In the genomic region with DNA sequence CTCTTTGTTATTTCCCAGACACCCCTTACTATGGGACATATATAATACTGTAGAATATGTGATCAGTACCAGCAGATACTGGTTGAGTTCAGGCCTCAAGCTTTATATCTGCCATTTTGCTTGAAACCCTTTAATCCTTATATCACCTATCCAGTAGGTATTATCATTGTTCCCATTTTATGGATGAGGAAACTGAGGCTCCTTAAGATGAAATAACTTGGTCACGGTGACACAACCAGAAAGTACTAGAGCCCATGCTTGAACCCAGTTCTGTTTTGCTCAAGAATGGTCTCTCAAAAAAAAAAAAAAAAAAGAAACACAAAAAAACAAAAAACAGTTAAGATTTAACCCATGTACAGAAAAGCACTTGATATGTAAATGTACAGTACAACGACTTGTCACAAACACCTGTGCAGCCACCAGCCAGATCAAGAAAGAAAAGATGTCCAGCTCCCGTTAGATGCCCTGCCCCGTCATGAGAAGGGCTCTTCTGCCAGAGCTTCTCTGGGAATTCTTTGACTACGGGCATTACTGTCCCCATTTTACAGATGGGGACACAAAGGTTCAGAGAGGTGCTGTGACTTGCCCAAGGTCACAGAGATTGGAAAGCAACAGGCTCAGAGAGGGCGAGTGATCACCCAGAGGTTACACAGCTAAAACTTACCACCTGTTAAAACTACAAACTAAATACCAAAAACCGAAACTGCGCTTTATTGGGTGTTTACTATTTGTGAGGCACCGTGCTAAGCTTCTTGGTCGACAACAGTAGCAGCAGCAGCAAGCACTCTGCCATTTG, we compare ENCODE assay signal across 10 cellular contexts. TPM values are rescaled to one million over a fixed set of nuclear protein-coding genes. Genes with fewer than 3 reads are reported as not detected.
DNase-seq lines count a peak whose midpoint lies in the region; ATAC-seq and TF ChIP-seq lines count a peak whose summit lies in the region.
"Had no signal": no experiment of that assay in that cellular context is flagged by ENCODE, and none has a peak within 500 bp of the region (broad histone marks: within the 10 kb centered on the region; RNA-seq: fewer than 3 reads in every experiment).

No MANE protein-coding gene starts in this region.

- intact Hi-C loops in HCT116 (cut with micrococcal nuclease): no loop called here
- intact Hi-C loops in mammary epithelial cell (cut with micrococcal nuclease): no loop called here

- peaks cover 0 to 8% of the 10 kb centered on the region in 2 experiments; a peak in 2 of 4 replicates for H3K4me1 ChIP-seq in HCT116 (ENCODE audit: control insufficient read depth in 1 of 2, insufficient read depth in 2 of 2, low read length in 2 of 2)
- peaks cover 4% of the 10 kb centered on the region for H3K4me1 ChIP-seq in mammary epithelial cell (ENCODE audit: insufficient read depth, low read length)
- H3K4me1 ChIP-seq in mucosa of stomach (ENCODE audit: control insufficient read depth, insufficient read depth, low read length): peaks cover 9% of the 10 kb centered on the region
- H3K4me1 ChIP-seq in suprapubic skin: peaks cover 17% of the 10 kb centered on the region

- ATAC-seq in HCT116: no peak
- no peak for ATAC-seq in HG02798 (IDR thresholded peaks at IDR 0.05; ENCODE audit: poor library complexity, unreplicated experiment)
- ATAC-seq in HG03342 (IDR thresholded peaks at IDR 0.05; ENCODE audit: unreplicated experiment): no peak

- no peaks in the 10 kb centered on the region for H3K9me2 ChIP-seq in HCT116 (ENCODE audit: insufficient read depth)

- TF ChIP-seq CTCF in HCT116 (IDR thresholded peaks at IDR 0.05 in 2 of 3, conservative IDR thresholded peaks at IDR 0.05 in 1 of 3; ENCODE audit: borderline replicate concordance in 1 of 3, insufficient read depth in 1 of 3, low read depth in 2 of 3, low read length in 2 of 3): no peak
- no peak for TF ChIP-seq CTCF in mammary epithelial cell (conservative IDR thresholded peaks at IDR 0.05 in 1 of 2, IDR thresholded peaks at IDR 0.05 in 1 of 2; ENCODE audit: extremely low read depth in 1 of 2, insufficient read depth in 1 of 2, low read depth in 1 of 2, low read length in 2 of 2)
- no peak for TF ChIP-seq CTCF in suprapubic skin (IDR thresholded peaks at IDR 0.05)

- H3K79me2 ChIP-seq in HCT116 (ENCODE audit: insufficient read depth, low read length): no peaks in the 10 kb centered on the region
- H3K79me2 ChIP-seq in mammary epithelial cell (ENCODE audit: insufficient read depth, low read length): no peaks in the 10 kb centered on the region

- no peak for DNase-seq in HCT116 (ENCODE audit: low read depth, low spot score)
- no peak for DNase-seq in mammary epithelial cell
- DNase-seq in suprapubic skin (ENCODE audit: low spot score in 2 of 2): no peak
- DNase-seq in NCI-H1092 treated with DMSO at 0.1 percent for 48 hours (lab: John Stamatoyannopoulos, UW): no peak
- DNase-seq: stimulated activated naive CD4-positive, alpha-beta T cell treated with Interleukin-2 at 50 U/mL for 16 hours had no signal

- H3K9me3 ChIP-seq in HCT116 (ENCODE audit: control insufficient read depth in 1 of 2, insufficient read depth in 1 of 2, low read depth in 1 of 2, low read length in 2 of 2) (no peaks in the 10 kb centered on the region), mammary epithelial cell (replicated peaks; ENCODE audit: insufficient read depth, low read length) (no peaks in the 10 kb centered on the region), mucosa of stomach (ENCODE audit: control insufficient read depth, low read length) (no peaks in the 10 kb centered on the region), suprapubic skin (no peaks in the 10 kb centered on the region)

- no peak for TF ChIP-seq RAD21 in HCT116 (IDR thresholded peaks at IDR 0.05; ENCODE audit: low read depth)

- POLR2A ChIA-PET in HCT116 (lab: Charles Lee): no interaction called here

- H4K20me1 ChIP-seq in HCT116 (ENCODE audit: insufficient read depth) (no peaks in the 10 kb centered on the region), mammary epithelial cell (ENCODE audit: insufficient read depth, low read length) (no peaks in the 10 kb centered on the region)

- H3K27ac ChIP-seq in HCT116 (ENCODE audit: low read depth, low read length): no peak overlapping the region
- no peak overlapping the region for H3K27ac ChIP-seq in mammary epithelial cell (ENCODE audit: insufficient read depth, low read depth, low read length)
- no peak overlapping the region for H3K27ac ChIP-seq in suprapubic skin
- H3K27ac ChIP-seq: KMS-11 had no signal

- dilution Hi-C loops in mammary epithelial cell (cut with HindIII; ENCODE audit: low sequenced_read_pairs): loop anchor here (5.0 kb wide), 1 partner anchor 36 kb away; no protein-coding TSS in a partner anchor

- RAD21 ChIA-PET in HCT116 (lab: Charles Lee; ENCODE audit: low non-redundant PET in 1 of 2, low total read pairs in 2 of 2, uncharacterized antibody in 2 of 2, unreplicated experiment in 2 of 2): no interaction called here

- H3K4me3 ChIP-seq in HCT116 (replicated peaks in 1 of 2; ENCODE audit: low read depth in 1 of 2, low read length in 2 of 2) (peak overlapping the region; percentile 17 to 44; a peak in 3 of 4 replicates), mammary epithelial cell (replicated peaks in 1 of 3; ENCODE audit: insufficient read depth in 1 of 3, low read depth in 2 of 3, low read length in 3 of 3) (no peak overlapping the region), mucosa of stomach (ENCODE audit: low read length) (peak overlapping the region; percentile 42), suprapubic skin (peak overlapping the region; percentile 59)

- H3K4me2 ChIP-seq in HCT116 (ENCODE audit: low read length) (peak overlapping the region; percentile 71), mammary epithelial cell (ENCODE audit: insufficient read depth, low read depth, low read length) (peak overlapping the region; percentile 85)
- H3K4me2 ChIP-seq: KMS-11 had no signal

- H3K9ac ChIP-seq in HCT116 (ENCODE audit: low read length): no peak overlapping the region
- no peak overlapping the region for H3K9ac ChIP-seq in mammary epithelial cell (ENCODE audit: insufficient read depth, low read length)
- peak overlapping the region; percentile 44 for H3K9ac ChIP-seq in mucosa of stomach (ENCODE audit: low read length)
- H3K9ac ChIP-seq: KMS-11 had no signal

- H3K36me3 ChIP-seq in HCT116 (ENCODE audit: control insufficient read depth in 1 of 2, insufficient read depth in 2 of 2, low read length in 2 of 2) (no peaks in the 10 kb centered on the region), mammary epithelial cell (ENCODE audit: insufficient read depth, low read length) (no peaks in the 10 kb centered on the region), mucosa of stomach (ENCODE audit: control insufficient read depth, insufficient read depth, low read length) (no peaks in the 10 kb centered on the region), suprapubic skin (no peaks in the 10 kb centered on the region)

- no peak overlapping the region for H2AFZ ChIP-seq in HCT116 (ENCODE audit: low read depth, low read length, poor library complexity, severe bottlenecking)
- H2AFZ ChIP-seq in mammary epithelial cell (ENCODE audit: low read depth, low read length): no peak overlapping the region

- no peak for TF ChIP-seq POLR2A in HCT116 (IDR thresholded peaks at IDR 0.05; ENCODE audit: borderline replicate concordance, extremely low read depth, insufficient read depth, insufficient read length)
- TF ChIP-seq POLR2A in suprapubic skin (IDR thresholded peaks at IDR 0.05): no peak

- BruUV-seq in HCT116 (replicated peaks; lab: Mats Ljungman, UMichigan) (no TSS peak), mammary epithelial cell (replicated peaks; lab: Mats Ljungman, UMichigan) (no TSS peak)

- no peak for TF ChIP-seq EP300 in suprapubic skin (IDR thresholded peaks at IDR 0.05)

- peaks cover 73% of the 10 kb centered on the region for H3K27me3 ChIP-seq in HCT116 (ENCODE audit: insufficient read depth, low read length)
- peaks cover 2% of the 10 kb centered on the region for H3K27me3 ChIP-seq in mammary epithelial cell (ENCODE audit: insufficient read depth, low read length)
- peaks cover 7% of the 10 kb centered on the region for H3K27me3 ChIP-seq in mucosa of stomach (ENCODE audit: control insufficient read depth, insufficient read depth, low read length)
- H3K27me3 ChIP-seq in suprapubic skin: peaks cover 69% of the 10 kb centered on the region

- WGBS in mammary epithelial cell (ENCODE audit: low coverage, missing lambda C conversion rate): 77% methylated on average over 10 of the region's 10 CpGs
- WGBS in suprapubic skin: 75% methylated on average over 10 of the region's 10 CpGs

- CTCF ChIA-PET in HCT116 (lab: Charles Lee): no interaction called here
- CTCF ChIA-PET in mammary epithelial cell (lab: Charles Lee; ENCODE audit: low non-redundant PET): no interaction called here

- in situ Hi-C loops in mammary epithelial cell (cut with MboI; ENCODE audit: low sequenced_read_pairs in 2 of 2): no loop called here

TF ChIP-seq in HCT116, 20 proteins besides CTCF, POLR2A, EP300 and RAD21 (continues in another document):
- TF ChIP-seq SIN3A (IDR thresholded peaks at IDR 0.05; ENCODE audit: low read depth) (no peak), YY1 (IDR thresholded peaks at IDR 0.05; ENCODE audit: extremely low read depth, insufficient replicate concordance, low read depth, low read length) (no peak)
- TF ChIP-seq, protein P1, sequence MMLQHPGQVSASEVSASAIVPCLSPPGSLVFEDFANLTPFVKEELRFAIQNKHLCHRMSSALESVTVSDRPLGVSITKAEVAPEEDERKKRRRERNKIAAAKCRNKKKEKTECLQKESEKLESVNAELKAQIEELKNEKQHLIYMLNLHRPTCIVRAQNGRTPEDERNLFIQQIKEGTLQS (IDR thresholded peaks at IDR 0.05): no peak

RNA-seq across cellular contexts. Expression of gene WSCD2, which starts 0.7 kb away (rescaled TPM):
- total RNA-seq in HCT116 (2021; ENCODE audit: unreplicated experiment) (0.05 TPM), mammary epithelial cell (under 1 TPM; 0.33 to 0.38 TPM), suprapubic skin (1 to 10 TPM in 1 of 4 donors, under 1 TPM in 3; 0.13 to 4.6 (median 0.29) TPM)
- not detected in 2 replicates for polyA plus RNA-seq in HCT116 (2012)
- not detected for polyA plus RNA-seq in mammary epithelial cell
- polyA minus RNA-seq in mammary epithelial cell: not detected
- total RNA-seq: myocyte had no signal

Comparison
In these comparisons a context has a peak if more than half of its experiments do, and no peak if none do; other contexts are left out.
1. H3K4me3 ChIP-seq: peak in HCT116 (2 of 2), mucosa of stomach (single experiment) and suprapubic skin (single experiment); none in mammary epithelial cell (0 of 3).